In the genomic region with DNA sequence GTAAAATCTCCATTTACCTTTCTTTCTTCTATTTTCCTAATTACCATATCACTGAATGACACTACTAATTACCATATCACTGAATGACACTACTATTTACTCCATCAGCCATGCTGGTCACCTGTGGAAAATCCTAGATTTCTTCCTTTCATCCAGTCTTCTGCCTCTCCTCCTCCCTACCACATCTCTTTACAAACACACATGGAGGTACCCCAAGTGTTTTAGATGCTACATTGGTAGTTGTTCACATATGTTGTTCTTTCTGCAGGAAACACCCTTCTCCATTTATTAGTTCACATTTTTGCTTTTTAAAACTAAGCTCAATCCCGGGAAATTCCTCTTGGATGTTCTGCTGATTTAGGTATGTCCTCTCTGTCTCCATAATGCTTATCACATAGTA, we compare ENCODE assay signal across 18 cellular contexts.
"Had no signal": no experiment of that assay in that cellular context is flagged by ENCODE, and none has a peak within 500 bp of the region (broad histone marks: within the 10 kb centered on the region; RNA-seq: fewer than 3 reads in every experiment).

No MANE protein-coding gene starts in this region.

- H3K27me3 ChIP-seq: adrenal gland, cardiac muscle cell, dorsolateral prefrontal cortex, gastrocnemius medialis, heart left ventricle, stomach had no signal

- H3K4me3 ChIP-seq: adrenal gland, cardiac muscle cell, dorsolateral prefrontal cortex, gastrocnemius medialis, heart left ventricle, prostate gland, skin epidermis, stomach, thoracic aorta had no signal

- H3K4me1 ChIP-seq: adrenal gland, gastrocnemius medialis, heart left ventricle, prostate gland, stomach had no signal

- DNase-seq: activated CD4-positive, alpha-beta memory T cell treated with anti-CD3 and anti-CD28 coated beads, Interleukin-2, amount 10 ng/mL, durations not matched to agents 7 days and 5 days; activated CD4-positive, alpha-beta T cell treated with anti-CD3 and anti-CD28 coated beads for 36 hours; activated CD8-positive, alpha-beta memory T cell treated with anti-CD3 and anti-CD28 coated beads, Interleukin-2, amount 50 U/mL, for 48 hours; activated naive CD4-positive, alpha-beta T cell treated with anti-CD3 and anti-CD28 coated beads for 36 hours; adrenal gland; dorsolateral prefrontal cortex; erythroblast; gastrocnemius medialis; heart left ventricle; right cardiac atrium; stimulated activated CD4-positive, alpha-beta T cell treated with anti-CD3 and anti-CD28 coated beads, Interleukin-4, amount 100 ng/mL, for 4 hours; stimulated activated CD8-positive, alpha-beta memory T cell treated with anti-CD3 and anti-CD28 coated beads, Interleukin-4, amount 100 ng/mL, for 48 hours; stomach; T-helper 1 cell had no signal

- H3K27ac Mint-ChIP-seq: activated CD4-positive, alpha-beta memory T cell treated with anti-CD3 and anti-CD28 coated beads, Interleukin-2, amount 10 ng/mL, durations not matched to agents 7 days and 5 days; activated CD4-positive, alpha-beta T cell treated with anti-CD3 and anti-CD28 coated beads for 36 hours; activated naive CD4-positive, alpha-beta T cell treated with anti-CD3 and anti-CD28 coated beads for 36 hours had no signal

- H3K36me3 ChIP-seq: adrenal gland, cardiac muscle cell, prostate gland, thoracic aorta had no signal

- H3K27ac ChIP-seq: adrenal gland, cardiac muscle cell, gastrocnemius medialis, heart left ventricle, prostate gland, stomach, thoracic aorta had no signal

- H3K9me3 ChIP-seq: adrenal gland, gastrocnemius medialis, heart left ventricle, prostate gland, stomach, thoracic aorta had no signal

- ATAC-seq: gastrocnemius medialis, heart left ventricle, right cardiac atrium had no signal

- H3K9me3 Mint-ChIP-seq: activated CD4-positive, alpha-beta memory T cell treated with anti-CD3 and anti-CD28 coated beads, Interleukin-2, amount 10 ng/mL, durations not matched to agents 7 days and 5 days; activated naive CD4-positive, alpha-beta T cell treated with anti-CD3 and anti-CD28 coated beads for 36 hours had no signal

- H3K4me3 Mint-ChIP-seq: activated CD4-positive, alpha-beta memory T cell treated with anti-CD3 and anti-CD28 coated beads, Interleukin-2, amount 10 ng/mL, durations not matched to agents 7 days and 5 days; activated CD4-positive, alpha-beta T cell treated with anti-CD3 and anti-CD28 coated beads for 36 hours; activated naive CD4-positive, alpha-beta T cell treated with anti-CD3 and anti-CD28 coated beads for 36 hours had no signal
